Comparison of ENCODE assay signal across 8 cellular contexts in the genomic region with DNA sequence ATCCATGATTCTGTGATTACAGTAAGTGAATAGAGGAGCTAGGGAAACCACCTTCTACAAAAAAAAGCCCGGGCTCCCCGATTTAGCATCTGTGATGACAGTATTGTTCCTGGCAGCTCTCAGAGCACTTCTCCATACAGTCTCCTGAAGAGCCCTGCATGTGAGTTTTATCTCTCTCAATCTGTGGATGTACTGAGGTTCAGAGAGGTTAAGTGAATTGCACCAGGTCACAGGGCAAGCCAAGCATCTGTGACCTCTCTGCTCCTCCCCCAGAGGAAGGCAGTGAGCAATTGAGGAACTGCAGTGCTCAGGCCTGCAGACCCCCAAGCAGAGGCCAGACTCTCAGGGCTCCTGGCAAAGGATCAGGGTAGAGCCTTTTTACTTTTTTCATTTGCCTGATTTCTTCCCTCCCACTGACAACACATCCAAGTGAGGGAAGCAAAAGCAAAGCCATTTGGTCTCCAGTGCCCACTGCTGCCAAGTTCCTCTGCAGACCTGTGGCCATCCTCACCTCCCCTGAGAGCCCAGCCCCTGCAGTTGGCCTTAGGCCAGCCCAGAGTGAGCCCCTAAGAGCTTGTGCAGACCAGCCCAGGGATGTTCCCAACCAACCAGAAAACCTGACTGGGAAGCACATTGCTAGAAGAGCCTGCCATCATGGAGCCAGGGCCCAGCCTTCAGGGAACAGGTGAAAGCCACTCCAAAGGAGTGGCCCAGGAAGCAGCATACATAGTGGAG. TPM values are rescaled to one million over a fixed set of nuclear protein-coding genes. Genes with fewer than 3 reads are reported as not detected.
A peak's percentile ranks its signal among the peaks of the same experiment; 100 is the strongest.
DNase-seq lines count a peak whose midpoint lies in the region; ATAC-seq, FAIRE-seq and TF ChIP-seq lines count a peak whose summit lies in the region.

No MANE protein-coding gene starts in this region.

- POLR2A ChIA-PET in HEK293 (lab: Yijun Ruan, JAX) = interaction anchor here (1.3 to 1.8 kb wide), 2 partner anchors 10 to 16 kb away, joined by 3 to 4 read pairs; no protein-coding TSS in a partner anchor

- H3K27me3 Mint-ChIP-seq in astrocyte (ENCODE audit: low read depth, unreplicated experiment) (no peaks in the 10 kb centered on the region), neural progenitor cell (ENCODE audit: insufficient read depth, low read depth) (peaks cover 10% of the 10 kb centered on the region)

- H3K9ac ChIP-seq in astrocyte (ENCODE audit: low read length) (peak overlapping the region; percentile 88), neural progenitor cell (no peak overlapping the region)

- peak overlapping the region; percentile 4 for H3K4me3 Mint-ChIP-seq in astrocyte (ENCODE audit: unreplicated experiment)
- H3K4me3 Mint-ChIP-seq in neural progenitor cell = peak overlapping the region; percentile 18

- no peak overlapping the region for H3K27ac Mint-ChIP-seq in astrocyte (ENCODE audit: unreplicated experiment)
- H3K27ac Mint-ChIP-seq in neural progenitor cell = peak overlapping the region; percentile 33

- H3K36me3 ChIP-seq in HEK293 (ENCODE audit: control insufficient read depth in 2 of 2, insufficient read depth in 1 of 2, low read length in 2 of 2) (no peaks in the 10 kb centered on the region), astrocyte (ENCODE audit: insufficient read depth, low read length) (no peaks in the 10 kb centered on the region), neural progenitor cell (no peaks in the 10 kb centered on the region)

- H3K79me2 ChIP-seq in astrocyte (ENCODE audit: insufficient read depth, low read length) (peaks cover 82% of the 10 kb centered on the region), neural progenitor cell (ENCODE audit: low read depth) (no peaks in the 10 kb centered on the region)

- H3K9me3 Mint-ChIP-seq in astrocyte (ENCODE audit: unreplicated experiment) (no peaks in the 10 kb centered on the region), neural progenitor cell (no peaks in the 10 kb centered on the region)

- H3K27me3 ChIP-seq in astrocyte (ENCODE audit: insufficient read depth, low read length) = no peaks in the 10 kb centered on the region
- peaks cover 89% of the 10 kb centered on the region for H3K27me3 ChIP-seq in neural progenitor cell

- CTCF ChIA-PET in HEK293 (lab: Yijun Ruan, JAX) = interaction anchor here (0.8 kb wide), 2 partner anchors 33 to 64 kb away, joined by 3 to 4 read pairs; no protein-coding TSS in a partner anchor

- peaks cover 11% of the 10 kb centered on the region for H3F3A ChIP-seq in neural progenitor cell (ENCODE audit: low read depth)

- no peak overlapping the region for H2AFZ ChIP-seq in astrocyte (ENCODE audit: low read depth, low read length)
- H2AFZ ChIP-seq in neural progenitor cell (replicated peaks) = no peak overlapping the region

- no peak for ATAC-seq in HG03196 (IDR thresholded peaks at IDR 0.05; ENCODE audit: unreplicated experiment)
- ATAC-seq in HG03521 (IDR thresholded peaks at IDR 0.05; ENCODE audit: unreplicated experiment) = no peak
- ATAC-seq in HG02571 (IDR thresholded peaks at IDR 0.05; ENCODE audit: unreplicated experiment) = no peak

- peaks cover 61% of the 10 kb centered on the region for H4K20me1 ChIP-seq in astrocyte (ENCODE audit: insufficient read depth, low read length)
- H4K20me1 ChIP-seq in neural progenitor cell (ENCODE audit: low read depth) = peaks cover 21% of the 10 kb centered on the region

- H3K4me3 ChIP-seq in HEK293 (ENCODE audit: low read depth, low read length) (no peak overlapping the region), astrocyte (ENCODE audit: insufficient read depth, low read depth, low read length) (no peak overlapping the region), neural progenitor cell (no peak overlapping the region)

- H3K4me1 ChIP-seq in HEK293 (ENCODE audit: control insufficient read depth, insufficient read depth, low read length) = peaks cover 17% of the 10 kb centered on the region
- peaks cover 21% of the 10 kb centered on the region for H3K4me1 ChIP-seq in astrocyte (ENCODE audit: insufficient read depth, low read length)
- peaks cover 15% of the 10 kb centered on the region for H3K4me1 ChIP-seq in neural progenitor cell

- DNase-seq in CD1c-positive myeloid dendritic cell (ENCODE audit: extremely low spot score) (peak; percentile 65), astrocyte (ENCODE audit: low read depth) (no peak), neural progenitor cell (ENCODE audit: low spot score) (no peak), COLO829 (ENCODE audit: low spot score) (no peak)

- H3K36me3 Mint-ChIP-seq in astrocyte (ENCODE audit: low read depth, unreplicated experiment) (peaks cover 9% of the 10 kb centered on the region), neural progenitor cell (no peaks in the 10 kb centered on the region)

- no peak overlapping the region for H3K4me2 ChIP-seq in astrocyte (ENCODE audit: low read length)
- no peak overlapping the region for H3K4me2 ChIP-seq in neural progenitor cell

- H3K9me3 ChIP-seq in HEK293 (ENCODE audit: control insufficient read depth, insufficient read depth, low read depth, low read length) (no peaks in the 10 kb centered on the region), astrocyte (ENCODE audit: insufficient read depth, low read depth, low read length) (no peaks in the 10 kb centered on the region), neural progenitor cell (ENCODE audit: low read depth) (no peaks in the 10 kb centered on the region)

- FAIRE-seq in astrocyte (lab: Jason Lieb, UNC) = no peak

- H3K4me1 Mint-ChIP-seq in astrocyte (ENCODE audit: low read depth, unreplicated experiment) (peaks cover 37% of the 10 kb centered on the region), neural progenitor cell (peaks cover 49% of the 10 kb centered on the region)

- no peak for TF ChIP-seq CTCF in HEK293 (tag by site-specific recombination; IDR thresholded peaks at IDR 0.05)
- TF ChIP-seq CTCF in astrocyte (IDR thresholded peaks at IDR 0.05; ENCODE audit: insufficient read depth, low read depth, low read length) = no peak
- no peak for TF ChIP-seq CTCF in neural progenitor cell (IDR thresholded peaks at IDR 0.05)

- no peak overlapping the region for H3K27ac ChIP-seq in HEK293 (ENCODE audit: extremely low read depth, low read depth, low read length)
- no peak overlapping the region for H3K27ac ChIP-seq in astrocyte (ENCODE audit: low read depth, low read length)
- no peak overlapping the region for H3K27ac ChIP-seq in neural progenitor cell

TF ChIP-seq in HEK293, 187 proteins besides CTCF, POLR2A, EP300 and RAD21:
- no peak for TF ChIP-seq ZNF133 (tag by site-specific recombination; IDR thresholded peaks at IDR 0.05)
- no peak for TF ChIP-seq ZFP37 (tag by site-specific recombination; IDR thresholded peaks at IDR 0.05)
- 0 out of 2 replicates have a peak, but pooled peaks have one; percentile 31 for TF ChIP-seq ZBTB20 (tag by site-specific recombination; IDR thresholded peaks at IDR 0.05)

RNA-seq across cellular contexts. Expression of gene PNMA1, which starts 47.6 kb away (rescaled TPM):
- total RNA-seq in astrocyte (67.4 and 74.3 TPM in 2 replicates), neural progenitor cell (ENCODE audit: low replicate concordance) (25.9 and 37.3 TPM in 2 replicates)
